23 cellular contexts compared by ENCODE assay signal in genomic region chr21:45371092-45371491, GRCh38. TPM values are rescaled to one million over a fixed set of nuclear protein-coding genes. Genes with fewer than 3 reads are reported as not detected.
DNase-seq lines count a peak whose midpoint lies in the region; ATAC-seq and TF ChIP-seq lines count a peak whose summit lies in the region.
"Had no signal": no experiment of that assay in that cellular context is flagged by ENCODE, and none has a peak within 500 bp of the region (broad histone marks: within the 10 kb centered on the region; RNA-seq: fewer than 3 reads in every experiment).

No MANE protein-coding gene starts in this region.

- no CpG with 5 or more reads among the region's 12 CpGs for WGBS in trophoblast cell (ENCODE audit: extremely low coverage, insufficient coverage, insufficient read length)
- WGBS in endodermal cell (ENCODE audit: insufficient coverage in 1 of 2, insufficient read length in 1 of 2), 2 experiments: 93 to 95% methylated on average over 8 to 12 of the region's 12 CpGs

- H3K4me3 ChIP-seq in right atrium auricular region: no peak overlapping the region
- H3K4me3 ChIP-seq in Caco-2 (ENCODE audit: low read depth, low read length): no peak overlapping the region
- H3K4me3 ChIP-seq in epithelial cell of proximal tubule (ENCODE audit: low read depth, low read length): peak overlapping the region; percentile 7
- no peak overlapping the region for H3K4me3 ChIP-seq in trophoblast cell (ENCODE audit: low read depth, low read length)
- no peak overlapping the region for H3K4me3 ChIP-seq in endodermal cell (ENCODE audit: low read length)
- H3K4me3 ChIP-seq: SJCRH30 had no signal

- H4K12ac ChIP-seq in trophoblast cell (ENCODE audit: low read depth, low read length): no peak overlapping the region

- ATAC-seq in Right ventricle myocardium inferior: no peak
- ATAC-seq in activated CD4-positive, alpha-beta T cell treated with anti-CD3 and anti-CD28 coated beads for 36 hours: no peak
- ATAC-seq in HG03039 (IDR thresholded peaks at IDR 0.05; ENCODE audit: unreplicated experiment): no peak

- H3K23ac ChIP-seq in trophoblast cell (ENCODE audit: low read length): no peak overlapping the region

- POLR2A ChIA-PET in Caco-2 (lab: Charles Lee): no interaction called here
- POLR2A ChIA-PET in activated CD4-positive, alpha-beta T cell treated with anti-CD3 and anti-CD28 coated beads for 36 hours (lab: Charles Lee): no interaction called here

- no peaks in the 10 kb centered on the region for H3K79me2 ChIP-seq in trophoblast cell (ENCODE audit: control insufficient read depth, insufficient read depth, low read length, poor library complexity)

- peaks cover 17% of the 10 kb centered on the region for H3K79me1 ChIP-seq in trophoblast cell (ENCODE audit: low read length)

- no peak overlapping the region for H4K91ac ChIP-seq in trophoblast cell (ENCODE audit: low read depth, low read length)

- H3K36me3 ChIP-seq in right atrium auricular region (no peaks in the 10 kb centered on the region), Caco-2 (ENCODE audit: control insufficient read depth, insufficient read depth, low read length) (no peaks in the 10 kb centered on the region), trophoblast cell (ENCODE audit: control insufficient read depth in 1 of 2, insufficient read depth in 2 of 2, low read length in 2 of 2) (no peaks in the 10 kb centered on the region), endodermal cell (ENCODE audit: control insufficient read depth, insufficient read depth, low read length) (no peaks in the 10 kb centered on the region)
- H3K36me3 ChIP-seq: SJCRH30 had no signal

- peak overlapping the region; percentile 18 for H3K14ac ChIP-seq in trophoblast cell (ENCODE audit: low read length)

- H3K4me2 ChIP-seq in trophoblast cell (ENCODE audit: low read length): no peak overlapping the region
- H3K4me2 ChIP-seq: KMS-11 had no signal

- H3K27ac Mint-ChIP-seq in Caco-2 (ENCODE audit: unreplicated experiment) (peak overlapping the region; percentile 3), endodermal cell (no peak overlapping the region)
- no peak overlapping the region for H3K27ac Mint-ChIP-seq in activated CD4-positive, alpha-beta T cell treated with anti-CD3 and anti-CD28 coated beads for 36 hours
- H3K27ac Mint-ChIP-seq: CD4-positive, CD25-positive, alpha-beta regulatory T cell; HFFc6 had no signal

- H3K27me3 Mint-ChIP-seq in Caco-2 (ENCODE audit: insufficient read depth, unreplicated experiment) (no peaks in the 10 kb centered on the region), endodermal cell (ENCODE audit: insufficient read depth) (no peaks in the 10 kb centered on the region)
- peaks cover 2% of the 10 kb centered on the region for H3K27me3 Mint-ChIP-seq in activated CD4-positive, alpha-beta T cell treated with anti-CD3 and anti-CD28 coated beads for 36 hours
- H3K27me3 Mint-ChIP-seq: CD4-positive, CD25-positive, alpha-beta regulatory T cell had no signal

- H3K4me1 Mint-ChIP-seq in Caco-2 (ENCODE audit: low read depth, unreplicated experiment): peaks cover 32% of the 10 kb centered on the region
- H3K4me1 Mint-ChIP-seq in activated CD4-positive, alpha-beta T cell treated with anti-CD3 and anti-CD28 coated beads for 36 hours: peaks cover 7% of the 10 kb centered on the region
- peaks cover 20% of the 10 kb centered on the region for H3K4me1 Mint-ChIP-seq in endodermal cell

- H2BK120ac ChIP-seq in trophoblast cell (ENCODE audit: insufficient read depth, low read length, poor library complexity): no peak overlapping the region

- H3K36me3 Mint-ChIP-seq in Caco-2 (ENCODE audit: insufficient read depth, unreplicated experiment) (peaks cover under 1% of the 10 kb centered on the region), endodermal cell (ENCODE audit: low read depth) (no peaks in the 10 kb centered on the region)
- no peaks in the 10 kb centered on the region for H3K36me3 Mint-ChIP-seq in activated CD4-positive, alpha-beta T cell treated with anti-CD3 and anti-CD28 coated beads for 36 hours (ENCODE audit: low read depth)
- H3K36me3 Mint-ChIP-seq: CD4-positive, CD25-positive, alpha-beta regulatory T cell had no signal

- H3K9me3 ChIP-seq in right atrium auricular region (no peaks in the 10 kb centered on the region), Caco-2 (no peaks in the 10 kb centered on the region), trophoblast cell (ENCODE audit: insufficient read depth, low read depth, low read length) (peaks cover 2% of the 10 kb centered on the region), endodermal cell (ENCODE audit: control insufficient read depth, low read length) (no peaks in the 10 kb centered on the region)
- H3K9me3 ChIP-seq: SJCRH30 had no signal

- DNase-seq in Right ventricle myocardium inferior (ENCODE audit: missing footprints): peak; percentile 11
- DNase-seq in right atrium auricular region (ENCODE audit: low spot score): no peak
- DNase-seq in Caco-2: no peak
- DNase-seq in epithelial cell of proximal tubule (ENCODE audit: low read depth): no peak
- no peak for DNase-seq in trophoblast cell
- no peak for DNase-seq in activated CD4-positive, alpha-beta T cell treated with anti-CD3 and anti-CD28 coated beads for 36 hours
- no peak for DNase-seq in endodermal cell
- DNase-seq: AML-193; CD4-positive, CD25-positive, alpha-beta regulatory T cell; DMS79; H7; HFFc6; NCI-H1105; NCI-H146; NCI-H2029; NCI-H226; NCI-H510A treated with DMSO at 0.1 percent for 48 hours; NCI-H774; NK-92 treated with Interleukin-12 subunit alpha and Interleukin-12 subunit beta, amount 100 ng/mL, for 24 hours; SJCRH30 had no signal

- TF ChIP-seq CTCF in right atrium auricular region (IDR thresholded peaks at IDR 0.05) (no peak), Caco-2 (IDR thresholded peaks at IDR 0.05; ENCODE audit: insufficient read depth in 1 of 2, low read depth in 1 of 2, low read length in 1 of 2, severe bottlenecking in 1 of 2, unreplicated experiment in 1 of 2) (no peak), epithelial cell of proximal tubule (conservative IDR thresholded peaks at IDR 0.05; ENCODE audit: low read depth, low read length) (no peak), endodermal cell (conservative IDR thresholded peaks at IDR 0.05) (no peak)

- peaks cover 0 to 19% of the 10 kb centered on the region in 2 donors for H3K4me1 ChIP-seq in right atrium auricular region
- H3K4me1 ChIP-seq in Caco-2: peaks cover 19% of the 10 kb centered on the region
- peaks cover 14 to 16% of the 10 kb centered on the region in 2 experiments for H3K4me1 ChIP-seq in trophoblast cell (ENCODE audit: control insufficient read depth in 1 of 2, insufficient read depth in 2 of 2, low read length in 2 of 2)
- H3K4me1 ChIP-seq in endodermal cell (ENCODE audit: control insufficient read depth, insufficient read depth, low read length): peaks cover 8% of the 10 kb centered on the region

- no peak overlapping the region for H2BK5ac ChIP-seq in trophoblast cell (ENCODE audit: low read depth, low read length, poor library complexity)

- H3K4me3 Mint-ChIP-seq in Caco-2 (ENCODE audit: unreplicated experiment) (no peak overlapping the region), endodermal cell (no peak overlapping the region)
- H3K4me3 Mint-ChIP-seq in activated CD4-positive, alpha-beta T cell treated with anti-CD3 and anti-CD28 coated beads for 36 hours: no peak overlapping the region
- H3K4me3 Mint-ChIP-seq: CD4-positive, CD25-positive, alpha-beta regulatory T cell; HFFc6 had no signal

- H3K27ac ChIP-seq in right atrium auricular region (no peak overlapping the region), trophoblast cell (ENCODE audit: low read depth, low read length) (no peak overlapping the region), endodermal cell (ENCODE audit: low read depth, low read length) (no peak overlapping the region)
- H3K27ac ChIP-seq: HL-60, KMS-11, SJCRH30 had no signal

- peak overlapping the region; percentile 80 for H2AK5ac ChIP-seq in trophoblast cell (ENCODE audit: low read length)

- H3K27me3 ChIP-seq in right atrium auricular region (no peaks in the 10 kb centered on the region), Caco-2 (replicated peaks; ENCODE audit: control insufficient read depth, insufficient read depth, low read length) (no peaks in the 10 kb centered on the region), trophoblast cell (ENCODE audit: insufficient read depth, low read length) (no peaks in the 10 kb centered on the region), endodermal cell (ENCODE audit: control insufficient read depth, insufficient read depth, low read length, poor library complexity, severe bottlenecking) (no peaks in the 10 kb centered on the region)
- H3K27me3 ChIP-seq: SJCRH30 had no signal

- H3K9ac ChIP-seq in trophoblast cell (ENCODE audit: low read length): no peak overlapping the region
- H3K9ac ChIP-seq in endodermal cell (ENCODE audit: extremely low read depth, low read length, poor library complexity, severe bottlenecking): no peak overlapping the region
- H3K9ac ChIP-seq: KMS-11 had no signal

- H3K18ac ChIP-seq in trophoblast cell (ENCODE audit: low read length): peak overlapping the region; percentile 15

- intact Hi-C loops in Right ventricle myocardium inferior (cut with DNase I) (no loop called here), Caco-2 (cut with micrococcal nuclease; ENCODE audit: unreplicated experiment) (no loop called here)
- intact Hi-C loops in activated CD4-positive, alpha-beta T cell treated with anti-CD3 and anti-CD28 coated beads for 36 hours (cut with DNase I, micrococcal nuclease): loop anchor here in 1 of 2 experiments (5.0 kb wide), 1 partner anchor 241 kb away; no protein-coding TSS in a partner anchor

- H3K9me3 Mint-ChIP-seq in Caco-2 (ENCODE audit: unreplicated experiment) (no peaks in the 10 kb centered on the region), endodermal cell (peaks cover 7% of the 10 kb centered on the region)
- no peaks in the 10 kb centered on the region for H3K9me3 Mint-ChIP-seq in activated CD4-positive, alpha-beta T cell treated with anti-CD3 and anti-CD28 coated beads for 36 hours (ENCODE audit: low read depth)

- H2AFZ ChIP-seq in trophoblast cell (ENCODE audit: insufficient read depth, low read length, poor library complexity): no peak overlapping the region

- no TSS peak for BruUV-seq in Caco-2 (replicated peaks; lab: Mats Ljungman, UMichigan)

- no peak overlapping the region for H3K4ac ChIP-seq in trophoblast cell (ENCODE audit: low read depth, low read length)

- no peak overlapping the region for H2BK12ac ChIP-seq in trophoblast cell (ENCODE audit: low read length)

- H4K8ac ChIP-seq in trophoblast cell (ENCODE audit: low read depth, low read length): no peak overlapping the region

- CTCF ChIA-PET in Caco-2 (lab: Charles Lee): no interaction called here
- CTCF ChIA-PET in activated CD4-positive, alpha-beta T cell treated with anti-CD3 and anti-CD28 coated beads for 36 hours (lab: Charles Lee): no interaction called here

RNA-seq across cellular contexts. Expression of gene COL18A1, which starts 33.9 kb away (rescaled TPM):
- total RNA-seq in Right ventricle myocardium inferior (51.6 TPM), right atrium auricular region (100 to 1,000 TPM; 117 to 134 TPM), Caco-2 (2022) (160 and 170 TPM in 2 replicates), epithelial cell of proximal tubule (346 and 535 TPM in 2 replicates), endodermal cell (100 to 1,000 TPM; 332 to 398 TPM)
- 174 and 188 TPM in 2 replicates for polyA plus RNA-seq in trophoblast cell (2013)
- total RNA-seq in activated CD4-positive, alpha-beta T cell treated with anti-CD3 and anti-CD28 coated beads for 36 hours: 1 to 10 TPM; 8.0 to 8.8 TPM
- 216 TPM for polyA plus RNA-seq in endodermal cell (2013, experiment 1 of 2)
- 213 TPM for polyA plus RNA-seq in endodermal cell (2013, experiment 2 of 2)
